Comparison of ENCODE assay signal across 28 cellular contexts in genomic region chr18:60070631-60071030, GRCh38.
DNase-seq lines count a peak whose midpoint lies in the region; ATAC-seq, FAIRE-seq and TF ChIP-seq lines count a peak whose summit lies in the region.
"Had no signal": no experiment of that assay in that cellular context is flagged by ENCODE, and none has a peak within 500 bp of the region (broad histone marks: within the 10 kb centered on the region; RNA-seq: fewer than 3 reads in every experiment).

No MANE protein-coding gene starts in this region.

- intact Hi-C loops in CD4-positive, alpha-beta T cell (cut with DNase I, micrococcal nuclease), result no loop called here

- no peaks in the 10 kb centered on the region for H3K27me3 Mint-ChIP-seq in WTC11 (ENCODE audit: low read depth)
- H3K27me3 Mint-ChIP-seq in CD4-positive, alpha-beta T cell, result no peaks in the 10 kb centered on the region
- H3K27me3 Mint-ChIP-seq: activated CD4-positive, alpha-beta T cell treated with anti-CD3 and anti-CD28 coated beads, Interleukin-2, amount 10 ng/mL, durations not matched to agents 7 days and 5 days; activated naive CD8-positive, alpha-beta T cell had no signal

- peaks cover 39% of the 10 kb centered on the region for H3K36me3 Mint-ChIP-seq in WTC11
- H3K36me3 Mint-ChIP-seq in CD4-positive, alpha-beta T cell (ENCODE audit: low read depth), result no peaks in the 10 kb centered on the region
- H3K36me3 Mint-ChIP-seq: activated naive CD8-positive, alpha-beta T cell; T-cell had no signal

- DNase-seq in HT1080 (ENCODE audit: low read depth), result peak; percentile 46
- DNase-seq in WTC11 (ENCODE audit: low spot score), result no peak
- DNase-seq in choroid plexus epithelial cell (ENCODE audit: low read depth), result peak; percentile 60
- DNase-seq in urothelium cell line (ENCODE audit: low spot score), result peak; percentile 12
- no peak for DNase-seq in MV-4-11 (lab: John Stamatoyannopoulos, UW)
- no peak for DNase-seq in CD4-positive, alpha-beta T cell
- DNase-seq: activated B cell treated with CpG ODN at 0.5 μM for 24 hours; activated CD4-positive, alpha-beta T cell treated with anti-CD3 and anti-CD28 coated beads, Interleukin-2, amount 10 ng/mL, durations not matched to agents 7 days and 5 days; activated effector memory CD4-positive, alpha-beta T cell treated with anti-CD3 and anti-CD28 coated beads, Interleukin-2, amount 50 U/mL, for 16 hours; activated T-cell treated with anti-CD3 and anti-CD28 coated beads, Interleukin-2, amount 50 U/mL, for 1 hour; aorta; DMS153; HFFc6; hypothalamus; NCI-H1436; NCI-H2081 treated with DMSO at 0.1 percent for 48 hours; NCI-H226; stimulated activated naive CD4-positive, alpha-beta T cell; T-cell; upper lobe of left lung had no signal

- peaks cover 35% of the 10 kb centered on the region for H3K9me3 Mint-ChIP-seq in WTC11
- H3K9me3 Mint-ChIP-seq in CD4-positive, alpha-beta T cell, result peaks cover 5% of the 10 kb centered on the region
- H3K9me3 Mint-ChIP-seq: activated CD4-positive, alpha-beta T cell treated with anti-CD3 and anti-CD28 coated beads, Interleukin-2, amount 10 ng/mL, durations not matched to agents 7 days and 5 days; HFFc6 had no signal

- ATAC-seq in WTC11, result no peak
- ATAC-seq in GM18873 (IDR thresholded peaks at IDR 0.05; ENCODE audit: low FRiP score, unreplicated experiment), result no peak
- ATAC-seq in CD4-positive, alpha-beta T cell (ENCODE audit: poor library complexity), result no peak
- ATAC-seq: T-cell had no signal

- no peak overlapping the region for H3K4me3 Mint-ChIP-seq in WTC11
- no peak overlapping the region for H3K4me3 Mint-ChIP-seq in CD4-positive, alpha-beta T cell
- H3K4me3 Mint-ChIP-seq: activated B cell treated with CpG ODN at 0.5 μM for 24 hours; activated CD4-positive, alpha-beta T cell treated with anti-CD3 and anti-CD28 coated beads, Interleukin-2, amount 10 ng/mL, durations not matched to agents 7 days and 5 days; activated naive CD8-positive, alpha-beta T cell; HFFc6; nephron; T-cell had no signal

- no peaks in the 10 kb centered on the region for H3K27me3 ChIP-seq in CD4-positive, alpha-beta T cell (ENCODE audit: control insufficient read depth, insufficient read depth, low read length)
- H3K27me3 ChIP-seq: BLaER1 treated with 17β-estradiol and CSF1 and Interleukin-3, amounts not matched to agents 10 nM and 100 nM; suprapubic skin; upper lobe of left lung had no signal

- H3K9me3 ChIP-seq in CD4-positive, alpha-beta T cell (ENCODE audit: control insufficient read depth, low read length), result no peaks in the 10 kb centered on the region
- H3K9me3 ChIP-seq: upper lobe of left lung had no signal

- POLR2A ChIA-PET in WTC11 (lab: Charles Lee), result no interaction called here
- POLR2A ChIA-PET in CD4-positive, alpha-beta T cell (lab: Charles Lee), result no interaction called here

- FAIRE-seq in urothelium cell line (lab: Jason Lieb, UNC), result no peak
- FAIRE-seq: G401.6 had no signal

- TF ChIP-seq CTCF in WTC11 (IDR thresholded peaks at IDR 0.05), result no peak
- no peak for TF ChIP-seq CTCF in choroid plexus epithelial cell (conservative IDR thresholded peaks at IDR 0.05; ENCODE audit: low read depth, low read length)
- TF ChIP-seq CTCF in CD4-positive, alpha-beta T cell (IDR thresholded peaks at IDR 0.05), result no peak

- CTCF ChIA-PET in WTC11 (lab: Charles Lee), result no interaction called here
- CTCF ChIA-PET in CD4-positive, alpha-beta T cell (lab: Charles Lee), result no interaction called here

- H3K27ac Mint-ChIP-seq in WTC11, result peak overlapping the region; percentile 6; the same call in 1 of the 2 replicates
- no peak overlapping the region for H3K27ac Mint-ChIP-seq in CD4-positive, alpha-beta T cell
- H3K27ac Mint-ChIP-seq: activated B cell treated with CpG ODN at 0.5 μM for 24 hours; activated CD4-positive, alpha-beta T cell treated with anti-CD3 and anti-CD28 coated beads, Interleukin-2, amount 10 ng/mL, durations not matched to agents 7 days and 5 days; activated naive CD8-positive, alpha-beta T cell; HFFc6; nephron; T-cell had no signal

- H3K4me3 ChIP-seq in choroid plexus epithelial cell (ENCODE audit: low read depth, low read length), result no peak overlapping the region
- H3K4me3 ChIP-seq: BLaER1 treated with 17β-estradiol and CSF1 and Interleukin-3, amounts not matched to agents 10 nM and 100 nM; skin epidermis; suprapubic skin; upper lobe of left lung had no signal

- H3K4me1 Mint-ChIP-seq in WTC11, result peaks cover 41% of the 10 kb centered on the region
- no peaks in the 10 kb centered on the region for H3K4me1 Mint-ChIP-seq in CD4-positive, alpha-beta T cell (ENCODE audit: low read depth)
- H3K4me1 Mint-ChIP-seq: activated B cell treated with CpG ODN at 0.5 μM for 24 hours; activated CD4-positive, alpha-beta T cell treated with anti-CD3 and anti-CD28 coated beads, Interleukin-2, amount 10 ng/mL, durations not matched to agents 7 days and 5 days; nephron; T-cell had no signal

- H3K27ac ChIP-seq in CD4-positive, alpha-beta T cell (ENCODE audit: low read depth, low read length), result no peak overlapping the region
- H3K27ac ChIP-seq: BLaER1 treated with 17β-estradiol and CSF1 and Interleukin-3, amounts not matched to agents 10 nM and 100 nM; HL-60; skin epidermis; suprapubic skin; upper lobe of left lung had no signal

TF ChIP-seq in WTC11, 78 proteins besides CTCF, POLR2A, EP300 and RAD21 (continues in another document):
- no peak for TF ChIP-seq OVOL2 (CRISPR knock-in tag; IDR thresholded peaks at IDR 0.05; ENCODE audit: borderline replicate concordance)
- TF ChIP-seq ZNF317 (CRISPR knock-in tag; IDR thresholded peaks at IDR 0.05; ENCODE audit: borderline replicate concordance, low read depth), result no peak
- TF ChIP-seq ATF2 (CRISPR knock-in tag; IDR thresholded peaks at IDR 0.05; ENCODE audit: borderline replicate concordance, low read depth), result no peak
- TF ChIP-seq IRF1 (CRISPR knock-in tag; IDR thresholded peaks at IDR 0.05), result no peak
- TF ChIP-seq NFYB (CRISPR knock-in tag; conservative IDR thresholded peaks at IDR 0.05; ENCODE audit: low read depth), result no peak
- TF ChIP-seq ATF1 (CRISPR knock-in tag; IDR thresholded peaks at IDR 0.05), result no peak
- no peak for TF ChIP-seq ZBTB43 (CRISPR knock-in tag; IDR thresholded peaks at IDR 0.05)
- no peak for TF ChIP-seq HMGXB4 (CRISPR knock-in tag; IDR thresholded peaks at IDR 0.05)
- TF ChIP-seq MLX (CRISPR knock-in tag; IDR thresholded peaks at IDR 0.05), result no peak
- no peak for TF ChIP-seq IRF2 (CRISPR knock-in tag; IDR thresholded peaks at IDR 0.05; ENCODE audit: borderline replicate concordance, low read depth)

Comparison
In these comparisons a context has a peak if more than half of its experiments do, and no peak if none do; other contexts are left out.
1. DNase-seq: peak in HT1080 (single experiment), choroid plexus epithelial cell (single experiment) and urothelium cell line (single experiment); none in WTC11 (single experiment), MV-4-11 (single experiment) and CD4-positive, alpha-beta T cell (0 of 10).